Comparison of ENCODE assay signal across 24 cellular contexts in the genomic region with DNA sequence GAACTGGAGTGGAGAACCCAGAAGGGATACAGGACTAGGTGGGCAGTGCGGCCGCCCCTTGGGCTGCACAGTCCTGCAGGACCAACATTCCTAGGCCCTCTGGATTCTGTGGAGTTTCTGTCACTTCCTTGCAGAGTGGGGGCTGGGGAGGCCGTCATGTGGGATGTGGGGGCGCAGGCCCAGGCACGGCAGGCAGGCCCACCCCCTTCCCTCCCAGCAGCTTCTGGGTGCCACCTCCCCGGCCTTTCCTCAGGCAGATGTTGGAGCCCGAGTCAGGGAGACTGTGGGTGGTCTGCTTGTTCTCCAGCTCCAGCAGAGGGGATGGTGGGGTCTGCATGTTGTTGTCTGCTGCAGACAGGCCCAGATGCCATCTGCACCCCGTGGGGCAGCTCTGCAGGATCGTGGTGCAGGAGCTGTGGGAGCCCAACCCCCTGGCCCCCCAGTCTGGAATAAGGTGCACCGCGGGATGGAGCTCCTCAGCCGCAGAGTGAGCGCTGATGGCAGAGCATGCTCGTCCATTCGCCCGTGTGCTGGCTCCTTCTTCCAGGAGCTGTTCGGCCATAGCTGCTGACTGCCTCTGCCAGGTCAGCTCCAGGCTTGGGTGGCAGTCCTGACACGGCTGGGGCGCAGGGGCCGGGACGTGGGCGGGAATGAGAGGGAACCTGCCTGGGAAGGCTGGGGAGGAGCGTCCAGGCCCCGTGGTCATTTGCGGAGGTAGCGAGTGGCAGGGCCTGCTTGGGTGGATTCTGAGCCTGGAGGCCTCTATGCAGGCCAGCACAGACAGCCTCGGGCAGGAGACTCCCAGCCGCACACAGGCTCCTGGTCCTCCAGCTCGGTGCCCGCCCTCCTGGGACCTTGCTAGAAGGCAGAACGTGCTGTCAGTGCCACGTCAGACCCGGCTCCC. TPM values are rescaled to one million over a fixed set of nuclear protein-coding genes. Genes with fewer than 3 reads are reported as not detected.
DNase-seq lines count a peak whose midpoint lies in the region; ATAC-seq and FAIRE-seq lines count a peak whose summit lies in the region.
"Had no signal": no experiment of that assay in that cellular context is flagged by ENCODE, and none has a peak within 500 bp of the region (broad histone marks: within the 10 kb centered on the region; RNA-seq: fewer than 3 reads in every experiment).

No MANE protein-coding gene starts in this region.

- no peaks in the 10 kb centered on the region for H3K79me2 ChIP-seq in GM23248 (ENCODE audit: insufficient read depth)

- no peak overlapping the region for H3K27ac ChIP-seq in GM23248
- H3K27ac ChIP-seq: C4-2B, SJCRH30 had no signal

- no peak for FAIRE-seq in RCC 7860 (lab: Jason Lieb, UNC)
- FAIRE-seq: D721Med, GM19239 had no signal

- no peaks in the 10 kb centered on the region for H3K9me3 ChIP-seq in GM23248 (ENCODE audit: low read depth)
- H3K9me3 ChIP-seq: SJCRH30 had no signal

- H3K27me3 ChIP-seq in GM23248 (replicated peaks; ENCODE audit: insufficient read depth) = peaks cover 24% of the 10 kb centered on the region

- no peaks in the 10 kb centered on the region for H3K9me2 ChIP-seq in GM23248 (ENCODE audit: insufficient read depth)

- no peak overlapping the region for H3K4me2 ChIP-seq in GM23248 (ENCODE audit: unreplicated experiment)

- DNase-seq in EL (peak; percentile 11), GM23248 (peak; percentile 44), RCC 7860 (ENCODE audit: low spot score) (peak; percentile 6), left lobe of liver (ENCODE audit: low spot score) (peak; percentile 64), superior temporal gyrus (ENCODE audit: extremely low spot score) (no peak), NOMO-1 treated with DMSO at 0.1 percent for 48 hours (lab: John Stamatoyannopoulos, UW; ENCODE audit: unreplicated experiment) (no peak)
- DNase-seq: ACHN, AML-193, DMS79 treated with DMSO at 0.1 percent for 48 hours, GDM1, GOT3, HFFc6, MM.1S, NCI-H1092 treated with DMSO at 0.1 percent for 48 hours, NCI-H146, NCI-H2081, PC-3, SJCRH30, T-helper 17 cell had no signal

- peak; percentile 52 for ATAC-seq in left lobe of liver
- no peak for ATAC-seq in HG02840 (IDR thresholded peaks at IDR 0.05; ENCODE audit: low FRiP score, unreplicated experiment)
- ATAC-seq: PC-3, T-helper 17 cell had no signal

- in situ Hi-C loops in GM23248 (cut with MboI) = no loop called here

- no peak overlapping the region for H2AFZ ChIP-seq in GM23248

- H3K9ac ChIP-seq in GM23248 = no peak overlapping the region

- H4K20me1 ChIP-seq in GM23248 (ENCODE audit: insufficient read depth) = no peaks in the 10 kb centered on the region

- H3K4me1 ChIP-seq in GM23248 (ENCODE audit: insufficient read depth) = no peaks in the 10 kb centered on the region

- H3K36me3 ChIP-seq in GM23248 (ENCODE audit: low read depth) = no peaks in the 10 kb centered on the region
- H3K36me3 ChIP-seq: SJCRH30 had no signal

- H3F3A ChIP-seq in GM23248 (ENCODE audit: insufficient read depth) = no peaks in the 10 kb centered on the region

- H3K4me3 ChIP-seq in GM23248 = no peak overlapping the region
- H3K4me3 ChIP-seq: SJCRH30 had no signal

- WGBS in GM23248 (ENCODE audit: low coverage in 1 of 2, low lambda C conversion rate in 2 of 2, missing lambda C conversion rate in 2 of 2), 2 experiments = 20 to 21% methylated on average over 30 to 33 of the region's 33 CpGs

RNA-seq across cellular contexts. Expression of gene SLC17A9, which starts 18.1 kb away (rescaled TPM):
- 11.1 and 19.5 TPM in 2 replicates for total RNA-seq in GM23248 (2014; rRNA removed; shearing (Covaris generic))
- polyA plus RNA-seq in GM23248 (2016; fragmentation: Nextera tagmentation; extraction: Ambion mirVana) = 17.7 and 23.2 TPM in 2 replicates
- total RNA-seq in left lobe of liver = 125 TPM
- total RNA-seq: PC-3 had no signal

RNA-seq across cellular contexts. Expression of gene GID8, which starts 32.6 kb away (rescaled TPM):
- 29.1 and 31.0 TPM in 2 replicates for total RNA-seq in GM23248 (2014; rRNA removed; shearing (Covaris generic))
- polyA plus RNA-seq in GM23248 (2016; fragmentation: Nextera tagmentation; extraction: Ambion mirVana) = 17.5 and 17.6 TPM in 2 replicates
- 19.3 TPM for total RNA-seq in left lobe of liver

RNA-seq across cellular contexts. Expression of gene BHLHE23, which starts 36.2 kb away (rescaled TPM):
- total RNA-seq in GM23248 (2014; rRNA removed; shearing (Covaris generic)) = not detected in 2 replicates
- polyA plus RNA-seq in GM23248 (2016; fragmentation: Nextera tagmentation; extraction: Ambion mirVana) = not detected in 2 replicates
- not detected for total RNA-seq in left lobe of liver
- total RNA-seq: HFFc6, NCI-H460, PC-3, SJCRH30, T-helper 17 cell had no signal

RNA-seq across cellular contexts. Expression of gene DIDO1, which starts 44.3 kb away (rescaled TPM):
- total RNA-seq in GM23248 (2014; rRNA removed; shearing (Covaris generic)) = 28.6 and 37.1 TPM in 2 replicates
- 15.5 and 16.2 TPM in 2 replicates for polyA plus RNA-seq in GM23248 (2016; fragmentation: Nextera tagmentation; extraction: Ambion mirVana)
- total RNA-seq in left lobe of liver = 22.8 TPM

Comparison
In these comparisons a context has a peak if more than half of its experiments do, and no peak if none do; other contexts are left out.
1. DNase-seq: peak in EL (single experiment), GM23248 (single experiment), RCC 7860 (single experiment) and left lobe of liver (single experiment); none in superior temporal gyrus (single experiment) and NOMO-1 treated with DMSO at 0.1 percent for 48 hours (single experiment).